ENCODE assay signal across 8 cellular contexts in genomic region chr5:157253547-157253946, GRCh38. TPM values are rescaled to one million over a fixed set of nuclear protein-coding genes. Genes with fewer than 3 reads are reported as not detected.
DNase-seq lines count a peak whose midpoint lies in the region; ATAC-seq and TF ChIP-seq lines count a peak whose summit lies in the region.

No MANE protein-coding gene starts in this region.

- CTCF ChIA-PET in WTC11 (lab: Charles Lee): interaction anchor here (0.6 to 3.0 kb wide), 15 partner anchors 9 to 105 kb away, joined by 3 to 26 read pairs (median 4); no protein-coding TSS in a partner anchor

- no peaks in the 10 kb centered on the region for H3K27me3 Mint-ChIP-seq in WTC11 (ENCODE audit: low read depth)

- H3K4me3 Mint-ChIP-seq in WTC11: no peak overlapping the region

- DNase-seq in AG09309 (ENCODE audit: low read depth) (peak; percentile 21), GM06990 (ENCODE audit: extremely low read depth, insufficient read length) (no peak), HFF-Myc (ENCODE audit: extremely low read depth, low read depth) (no peak), M059J (ENCODE audit: low read depth) (peak; percentile 25), WTC11 (ENCODE audit: low spot score) (peak; percentile 71), foreskin melanocyte (peak; percentile 37), osteoblast (ENCODE audit: insufficient read length, low spot score, missing footprints) (peak; percentile 77), mesenteric fat pad (ENCODE audit: low spot score) (no peak)

- peaks cover 4% of the 10 kb centered on the region; the same call in 1 of the 2 replicates for H3K4me1 Mint-ChIP-seq in WTC11

- H3K36me3 ChIP-seq in GM06990 (ENCODE audit: control insufficient read depth, insufficient read depth, low read length) (no peaks in the 10 kb centered on the region), osteoblast (ENCODE audit: insufficient read depth, low read length) (no peaks in the 10 kb centered on the region)

- H3K4me2 ChIP-seq in osteoblast (ENCODE audit: insufficient read depth, low read length): no peak overlapping the region

- H3K4me1 ChIP-seq in osteoblast (ENCODE audit: insufficient read depth, low read length): peaks cover 3% of the 10 kb centered on the region

- ATAC-seq in WTC11: peak; percentile 97

- peak; percentile 95 for TF ChIP-seq CTCF in AG09309 (IDR thresholded peaks at IDR 0.05; ENCODE audit: control insufficient read depth, insufficient read depth, low read depth, low read length, missing control alignments)
- TF ChIP-seq CTCF in GM06990 (IDR thresholded peaks at IDR 0.05; ENCODE audit: insufficient read depth, low read length, poor library complexity, severe bottlenecking): peak; percentile 88
- peak; percentile 95 for TF ChIP-seq CTCF in HFF-Myc (IDR thresholded peaks at IDR 0.05; ENCODE audit: low read depth, low read length, missing control alignments)
- TF ChIP-seq CTCF in WTC11 (IDR thresholded peaks at IDR 0.05): peak; percentile 75
- TF ChIP-seq CTCF in osteoblast (IDR thresholded peaks at IDR 0.05; ENCODE audit: extremely low read depth, low read depth, low read length): peak; percentile 97

- peak overlapping the region; percentile 38 for H3K27ac ChIP-seq in osteoblast (ENCODE audit: low read depth, low read length)

- H2AFZ ChIP-seq in osteoblast (ENCODE audit: low read length): peak overlapping the region; percentile 56

- H3K4me3 ChIP-seq in AG09309 (ENCODE audit: control insufficient read depth, low read depth, low read length) (no peak overlapping the region), GM06990 (replicated peaks; ENCODE audit: low read depth, low read length) (no peak overlapping the region), HFF-Myc (replicated peaks; ENCODE audit: low read depth, low read length) (no peak overlapping the region), osteoblast (ENCODE audit: insufficient read depth, low read length) (no peak overlapping the region)

- H3K36me3 Mint-ChIP-seq in WTC11: no peaks in the 10 kb centered on the region

- POLR2A ChIA-PET in WTC11 (lab: Charles Lee): no interaction called here

- no peaks in the 10 kb centered on the region for H3K9me3 ChIP-seq in osteoblast (ENCODE audit: low read depth, low read length)

- H4K20me1 ChIP-seq in osteoblast (ENCODE audit: insufficient read depth, low read length): no peaks in the 10 kb centered on the region

- 0 out of 2 replicates have a peak, but pooled peaks cover under 1% of the 10 kb centered on the region for H3K9me3 Mint-ChIP-seq in WTC11

- H3K79me2 ChIP-seq in osteoblast (ENCODE audit: insufficient read depth, low read length): no peaks in the 10 kb centered on the region

- no peak overlapping the region for H3K27ac Mint-ChIP-seq in WTC11

- no peaks in the 10 kb centered on the region for H3K27me3 ChIP-seq in GM06990 (replicated peaks; ENCODE audit: control insufficient read depth, insufficient read depth, low read length)
- peaks cover 11% of the 10 kb centered on the region for H3K27me3 ChIP-seq in osteoblast (ENCODE audit: insufficient read depth, low read length)

TF ChIP-seq in WTC11, 78 proteins besides CTCF, POLR2A, EP300 and RAD21:
- no peak for TF ChIP-seq AFF4 (CRISPR knock-in tag; IDR thresholded peaks at IDR 0.05; ENCODE audit: borderline replicate concordance)
- TF ChIP-seq TEAD4 (CRISPR knock-in tag; IDR thresholded peaks at IDR 0.05): no peak
- no peak for TF ChIP-seq IRF2 (CRISPR knock-in tag; IDR thresholded peaks at IDR 0.05; ENCODE audit: borderline replicate concordance, low read depth)
- TF ChIP-seq ZNF671 (CRISPR knock-in tag; IDR thresholded peaks at IDR 0.05): no peak
- TF ChIP-seq ZNF219 (CRISPR knock-in tag; IDR thresholded peaks at IDR 0.05; ENCODE audit: borderline replicate concordance): no peak
- no peak for TF ChIP-seq EMX1 (CRISPR knock-in tag; IDR thresholded peaks at IDR 0.05)

RNA-seq across cellular contexts. Expression of gene CYFIP2, which starts 12.4 kb away (rescaled TPM):
- 0.39 and 0.57 TPM in 2 replicates for total RNA-seq in M059J (2014; rRNA removed; shearing (Covaris generic))
- total RNA-seq in WTC11 (2021): 95.3 to 102 TPM (median 101 TPM) in 3 replicates
- total RNA-seq in osteoblast: 4.7 and 6.5 TPM in 2 replicates
- total RNA-seq in mesenteric fat pad: 7.3 TPM

Comparison
In these comparisons a context has a peak if more than half of its experiments do, and no peak if none do; other contexts are left out.
1. DNase-seq: peak in AG09309 (single experiment), M059J (single experiment), WTC11 (single experiment), foreskin melanocyte (single experiment) and osteoblast (single experiment); none in GM06990 (single experiment), HFF-Myc (single experiment) and mesenteric fat pad (single experiment).
2. RNA of gene CYFIP2, which starts 12.4 kb away (total RNA-seq): 95.3 to 102 TPM in WTC11; 7.3 TPM in mesenteric fat pad (single experiment), 4.7 to 6.5 TPM in osteoblast and 0.39 to 0.57 TPM in M059J; every median in the first group is over 10 times any median in the second.
3. Peak in every context shown above with its lines, with median percentiles within 50 percentile points of each other: CTCF ChIP-seq.